In the genomic region with DNA sequence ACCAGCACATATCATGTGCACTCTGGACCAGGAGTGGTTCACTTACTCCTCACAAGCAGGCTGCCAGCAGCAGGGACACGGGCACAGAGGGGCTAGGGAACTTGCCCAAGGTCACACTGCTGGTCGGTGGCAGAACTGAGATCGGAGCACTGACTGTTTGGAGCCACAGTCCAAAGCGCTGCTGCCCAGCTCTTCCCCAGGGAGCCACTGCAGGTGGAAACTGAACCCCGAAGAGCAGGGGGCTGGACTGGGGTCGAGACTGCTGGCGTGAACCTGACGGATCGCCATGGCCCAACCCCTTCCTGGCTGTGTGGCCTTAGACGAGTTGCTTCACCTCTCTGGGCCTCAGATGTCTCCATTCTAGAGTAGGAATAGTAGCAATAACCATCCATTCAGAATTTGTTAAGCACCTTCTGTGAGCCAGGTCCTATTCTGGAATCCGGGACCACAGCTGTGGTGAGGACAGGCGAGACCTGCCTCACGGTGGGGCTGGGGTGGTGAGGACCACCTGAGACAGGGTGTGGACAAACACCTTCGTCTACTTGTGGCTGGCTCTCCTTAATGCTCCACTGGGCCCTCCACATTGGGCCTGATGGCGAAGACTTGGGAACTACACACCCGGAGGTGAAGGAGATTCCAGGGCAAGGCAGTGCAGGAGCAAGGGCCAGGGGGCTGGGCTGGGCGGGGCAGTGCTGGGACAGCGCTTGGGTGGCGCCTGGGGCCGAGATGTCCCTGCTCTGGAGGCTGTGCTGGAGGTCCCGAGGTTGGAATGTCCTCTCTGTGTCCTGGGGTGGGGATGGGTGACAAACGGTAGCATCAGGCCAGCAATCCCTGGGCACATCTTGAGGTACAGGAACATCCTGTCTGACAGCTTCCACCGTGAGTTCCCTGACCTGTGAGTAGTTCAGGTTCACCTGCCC, we compare ENCODE assay signal across 17 cellular contexts. TPM values are rescaled to one million over a fixed set of nuclear protein-coding genes. Genes with fewer than 3 reads are reported as not detected.
DNase-seq lines count a peak whose midpoint lies in the region; ATAC-seq and TF ChIP-seq lines count a peak whose summit lies in the region.
"Had no signal": no experiment of that assay in that cellular context is flagged by ENCODE, and none has a peak within 500 bp of the region (broad histone marks: within the 10 kb centered on the region; RNA-seq: fewer than 3 reads in every experiment).

No MANE protein-coding gene starts in this region.

- no peak overlapping the region for H3K4me3 ChIP-seq in mesenchymal stem cell (ENCODE audit: insufficient read depth in 1 of 2, low read depth in 1 of 2, low read length in 2 of 2)
- H3K4me3 ChIP-seq in sigmoid colon = no peak overlapping the region
- H3K4me3 ChIP-seq: GM12878 had no signal

- peak overlapping the region; percentile 45 for H3K4me3 Mint-ChIP-seq in stimulated activated naive CD8-positive, alpha-beta T cell treated with anti-CD3 and anti-CD28 coated beads, Interleukin-15, Interleukin-2, amounts not matched to agents 100 ng/mL and 50 ng/mL, for 24 hours
- peak overlapping the region; percentile 66 for H3K4me3 Mint-ChIP-seq in activated naive CD8-positive, alpha-beta T cell treated with anti-CD3 and anti-CD28 coated beads, Interleukin-2, amount 10 ng/mL, durations not matched to agents 7 days and 5 days

- H3K79me1 ChIP-seq in mesenchymal stem cell (replicated peaks; ENCODE audit: low read length, poor library complexity, severe bottlenecking) = no peaks in the 10 kb centered on the region

- no peak overlapping the region for H3K27ac Mint-ChIP-seq in stimulated activated naive CD8-positive, alpha-beta T cell treated with anti-CD3 and anti-CD28 coated beads, Interleukin-15, Interleukin-2, amounts not matched to agents 100 ng/mL and 50 ng/mL, for 24 hours
- peak overlapping the region; percentile 81 for H3K27ac Mint-ChIP-seq in activated naive CD8-positive, alpha-beta T cell treated with anti-CD3 and anti-CD28 coated beads, Interleukin-2, amount 10 ng/mL, durations not matched to agents 7 days and 5 days
- H3K27ac Mint-ChIP-seq: IgD-negative memory B cell had no signal

- H2BK15ac ChIP-seq in mesenchymal stem cell (ENCODE audit: low read depth, poor library complexity, severe bottlenecking) = no peak overlapping the region

- H2AFZ ChIP-seq in mesenchymal stem cell (ENCODE audit: low read depth, low read length) = no peak overlapping the region

- no peaks in the 10 kb centered on the region for H3K9me3 Mint-ChIP-seq in stimulated activated naive CD8-positive, alpha-beta T cell treated with anti-CD3 and anti-CD28 coated beads, Interleukin-15, Interleukin-2, amounts not matched to agents 100 ng/mL and 50 ng/mL, for 24 hours
- no peaks in the 10 kb centered on the region for H3K9me3 Mint-ChIP-seq in activated naive CD8-positive, alpha-beta T cell treated with anti-CD3 and anti-CD28 coated beads, Interleukin-2, amount 10 ng/mL, durations not matched to agents 7 days and 5 days
- H3K9me3 Mint-ChIP-seq: IgD-negative memory B cell had no signal

- H2BK12ac ChIP-seq in mesenchymal stem cell (ENCODE audit: low read length in 2 of 2) = no peak overlapping the region

- H3K23ac ChIP-seq in mesenchymal stem cell (ENCODE audit: low read length in 2 of 2) = no peak overlapping the region

- peak overlapping the region; percentile 40 for H4K91ac ChIP-seq in mesenchymal stem cell (ENCODE audit: low read length)

- H3K36me3 ChIP-seq in mesenchymal stem cell (ENCODE audit: control insufficient read depth in 1 of 2, insufficient read depth in 2 of 2, low read depth in 1 of 2, low read length in 2 of 2) = no peaks in the 10 kb centered on the region
- no peaks in the 10 kb centered on the region for H3K36me3 ChIP-seq in sigmoid colon

- H2BK120ac ChIP-seq in mesenchymal stem cell (ENCODE audit: low read depth, low read length) = no peak overlapping the region

- H4K8ac ChIP-seq in mesenchymal stem cell (ENCODE audit: low read length) = peak overlapping the region; percentile 20

- H3K4me1 Mint-ChIP-seq in stimulated activated naive CD8-positive, alpha-beta T cell treated with anti-CD3 and anti-CD28 coated beads, Interleukin-15, Interleukin-2, amounts not matched to agents 100 ng/mL and 50 ng/mL, for 24 hours (ENCODE audit: low read depth) = peaks cover 8% of the 10 kb centered on the region
- peaks cover 7% of the 10 kb centered on the region for H3K4me1 Mint-ChIP-seq in activated naive CD8-positive, alpha-beta T cell treated with anti-CD3 and anti-CD28 coated beads, Interleukin-2, amount 10 ng/mL, durations not matched to agents 7 days and 5 days

- TF ChIP-seq CTCF in sigmoid colon (IDR thresholded peaks at IDR 0.05) = no peak

- H3K14ac ChIP-seq in mesenchymal stem cell (ENCODE audit: low read length in 2 of 2) = peak overlapping the region in 1 of 2 experiments; percentile 3

- H3K4ac ChIP-seq in mesenchymal stem cell (ENCODE audit: low read depth in 1 of 2, low read length in 2 of 2) = peak overlapping the region in 1 of 2 experiments; percentile 29

- no peak overlapping the region for H2AK5ac ChIP-seq in mesenchymal stem cell (ENCODE audit: low read length, severe bottlenecking)

- no peak for DNase-seq in stimulated activated naive CD8-positive, alpha-beta T cell treated with anti-CD3 and anti-CD28 coated beads, Interleukin-15, Interleukin-2, amounts not matched to agents 100 U/mL and 50 U/mL, for 24 hours
- no peak for DNase-seq in activated naive CD8-positive, alpha-beta T cell treated with anti-CD3 and anti-CD28 coated beads, Interleukin-2, amount 10 ng/mL, durations not matched to agents 7 days and 5 days
- no peak for DNase-seq in mesenchymal stem cell
- DNase-seq in stimulated activated CD4-positive, alpha-beta T cell treated with anti-CD3 and anti-CD28 coated beads, Interleukin-2, amount 100 ng/mL, for 24 hours = no peak
- DNase-seq in sigmoid colon = no peak
- DNase-seq: activated CD4-positive, alpha-beta T cell treated with anti-CD3 and anti-CD28 coated beads for 4 hours; activated effector memory CD4-positive, alpha-beta T cell treated with Interleukin-2 at 50 U/mL for 16 hours; NCI-H1105 treated with DMSO at 0.1 percent for 48 hours; stimulated activated CD4-positive, alpha-beta T cell treated with anti-CD3 and anti-CD28 coated beads, Interleukin-12 subunit alpha, Interleukin-12 subunit beta, amount 100 ng/mL, for 4 hours; T-helper 17 cell had no signal

- intact Hi-C loops in sigmoid colon (cut with DNase I) = no loop called here

- TF ChIP-seq POLR2A in sigmoid colon (IDR thresholded peaks at IDR 0.05) = no peak

- H3K9ac ChIP-seq in mesenchymal stem cell (ENCODE audit: low read length) = no peak overlapping the region

- no peak for ATAC-seq in stimulated activated naive CD8-positive, alpha-beta T cell treated with anti-CD3 and anti-CD28 coated beads, Interleukin-15, Interleukin-2, amounts not matched to agents 100 U/mL and 50 U/mL, for 24 hours
- no peak for ATAC-seq in activated naive CD8-positive, alpha-beta T cell treated with anti-CD3 and anti-CD28 coated beads, Interleukin-2, amount 10 ng/mL, durations not matched to agents 7 days and 5 days (ENCODE audit: low read depth)
- ATAC-seq in GM21723 (IDR thresholded peaks at IDR 0.05; ENCODE audit: unreplicated experiment) (no peak), GM18861 (IDR thresholded peaks at IDR 0.05; ENCODE audit: unreplicated experiment) (no peak)
- ATAC-seq: T-helper 17 cell had no signal

- POLR2A ChIA-PET in activated naive CD8-positive, alpha-beta T cell treated with anti-CD3 and anti-CD28 coated beads, Interleukin-2, amount 10 ng/mL, durations not matched to agents 7 days and 5 days (lab: Charles Lee) = no interaction called here

- no peak for TF ChIP-seq EP300 in sigmoid colon (IDR thresholded peaks at IDR 0.05)

- H3K27me3 ChIP-seq in mesenchymal stem cell (ENCODE audit: control insufficient read depth in 1 of 2, insufficient read depth in 1 of 2, low read length in 2 of 2) = no peaks in the 10 kb centered on the region
- no peaks in the 10 kb centered on the region for H3K27me3 ChIP-seq in sigmoid colon

- H3K36me3 Mint-ChIP-seq in stimulated activated naive CD8-positive, alpha-beta T cell treated with anti-CD3 and anti-CD28 coated beads, Interleukin-15, Interleukin-2, amounts not matched to agents 100 ng/mL and 50 ng/mL, for 24 hours (ENCODE audit: low read depth) = no peaks in the 10 kb centered on the region
- no peaks in the 10 kb centered on the region for H3K36me3 Mint-ChIP-seq in activated naive CD8-positive, alpha-beta T cell treated with anti-CD3 and anti-CD28 coated beads, Interleukin-2, amount 10 ng/mL, durations not matched to agents 7 days and 5 days
- H3K36me3 Mint-ChIP-seq: IgD-negative memory B cell had no signal

- 90% methylated on average over 23 of the region's 23 CpGs for WGBS in mesenchymal stem cell
- 53 to 81% methylated on average over 23 of the region's 23 CpGs for WGBS in sigmoid colon, 2 donors

- no peak overlapping the region for H3K4me2 ChIP-seq in mesenchymal stem cell (ENCODE audit: low read length, poor library complexity, severe bottlenecking)

- H3K27me3 Mint-ChIP-seq in stimulated activated naive CD8-positive, alpha-beta T cell treated with anti-CD3 and anti-CD28 coated beads, Interleukin-15, Interleukin-2, amounts not matched to agents 100 ng/mL and 50 ng/mL, for 24 hours = no peaks in the 10 kb centered on the region
- no peaks in the 10 kb centered on the region for H3K27me3 Mint-ChIP-seq in activated naive CD8-positive, alpha-beta T cell treated with anti-CD3 and anti-CD28 coated beads, Interleukin-2, amount 10 ng/mL, durations not matched to agents 7 days and 5 days

- no peak overlapping the region for H2BK5ac ChIP-seq in mesenchymal stem cell (ENCODE audit: low read depth, low read length, poor library complexity, severe bottlenecking)

- H3K27ac ChIP-seq in mesenchymal stem cell (ENCODE audit: low read length, poor library complexity, severe bottlenecking) (no peak overlapping the region), sigmoid colon (no peak overlapping the region)

- peaks cover 25% of the 10 kb centered on the region for H3K4me1 ChIP-seq in mesenchymal stem cell (ENCODE audit: control insufficient read depth, insufficient read depth, low read depth, low read length)
- peaks cover 0 to 11% (median 3%) of the 10 kb centered on the region in 4 donors for H3K4me1 ChIP-seq in sigmoid colon

- H3K9me3 ChIP-seq in mesenchymal stem cell (ENCODE audit: control insufficient read depth, low read length) (no peaks in the 10 kb centered on the region), sigmoid colon (no peaks in the 10 kb centered on the region)

- peak overlapping the region in 1 of 2 experiments; percentile 26 for H3K18ac ChIP-seq in mesenchymal stem cell (ENCODE audit: low read depth in 1 of 2, low read length in 2 of 2)

RNA-seq across cellular contexts. Expression of a gene that starts 32.0 kb away (rescaled TPM):
- 10 to 100 TPM; 21.5 to 23.9 TPM for total RNA-seq in activated naive CD8-positive, alpha-beta T cell treated with anti-CD3 and anti-CD28 coated beads, Interleukin-2, amount 10 ng/mL, durations not matched to agents 7 days and 5 days
- 13.4 TPM for polyA plus RNA-seq in mesenchymal stem cell (2013, experiment 1 of 2)
- polyA plus RNA-seq in mesenchymal stem cell (2013, experiment 2 of 2) = 13.7 TPM
- 10 to 100 TPM; 23.8 to 67.9 (median 46.2) TPM for total RNA-seq in sigmoid colon
- 10 to 100 TPM in 1 of 3 donors, 1 to 10 TPM in 2; 7.8 to 15.5 (median 9.7) TPM for polyA plus RNA-seq in sigmoid colon

RNA-seq across cellular contexts. Expression of a gene that starts 34.6 kb away (rescaled TPM):
- total RNA-seq in activated naive CD8-positive, alpha-beta T cell treated with anti-CD3 and anti-CD28 coated beads, Interleukin-2, amount 10 ng/mL, durations not matched to agents 7 days and 5 days = 10 to 100 TPM; 23.9 to 24.3 TPM
- 19.9 TPM for polyA plus RNA-seq in mesenchymal stem cell (2013, experiment 1 of 2)
- polyA plus RNA-seq in mesenchymal stem cell (2013, experiment 2 of 2) = 19.9 TPM
- 10 to 100 TPM in 3 of 4 donors, 1 to 10 TPM in 1; 9.1 to 19.7 (median 14.6) TPM for total RNA-seq in sigmoid colon
- 10 to 100 TPM; 12.4 to 14.1 (median 13.2) TPM for polyA plus RNA-seq in sigmoid colon

RNA-seq across cellular contexts. Expression of a gene that starts 40.9 kb away (rescaled TPM):
- 10 to 100 TPM; 74.6 to 80.0 TPM for total RNA-seq in activated naive CD8-positive, alpha-beta T cell treated with anti-CD3 and anti-CD28 coated beads, Interleukin-2, amount 10 ng/mL, durations not matched to agents 7 days and 5 days
- 41.0 TPM for polyA plus RNA-seq in mesenchymal stem cell (2013, experiment 1 of 2)
- 43.0 TPM for polyA plus RNA-seq in mesenchymal stem cell (2013, experiment 2 of 2)
- total RNA-seq in sigmoid colon = 10 to 100 TPM; 53.5 to 82.8 (median 64.8) TPM
- 10 to 100 TPM; 40.7 to 49.0 (median 48.6) TPM for polyA plus RNA-seq in sigmoid colon

RNA-seq across cellular contexts. Expression of a gene that starts 56.9 kb away (rescaled TPM):
- 1 to 10 TPM in 1 of 2 experiments, not detected in 1; 1.5 TPM for total RNA-seq in activated naive CD8-positive, alpha-beta T cell treated with anti-CD3 and anti-CD28 coated beads, Interleukin-2, amount 10 ng/mL, durations not matched to agents 7 days and 5 days
- not detected for polyA plus RNA-seq in mesenchymal stem cell (2013, experiment 1 of 2)
- polyA plus RNA-seq in mesenchymal stem cell (2013, experiment 2 of 2) = not detected
- total RNA-seq in sigmoid colon = under 1 TPM in 1 of 4 donors, not detected in 3; 0.41 TPM
- 100 to 1,000 TPM; 110 to 488 (median 396) TPM for polyA plus RNA-seq in sigmoid colon
- total RNA-seq: endothelial cell of umbilical vein, OCI-LY7 had no signal
- polyA plus RNA-seq: endothelial cell of umbilical vein, GM12878, IgD-negative memory B cell had no signal
